Comparison of ENCODE assay signal across 9 cellular contexts in genomic region chr6:170280689-170281045, GRCh38. TPM values are rescaled to one million over a fixed set of nuclear protein-coding genes. Genes with fewer than 3 reads are reported as not detected.
DNase-seq lines count a peak whose midpoint lies in the region; ATAC-seq, FAIRE-seq and TF ChIP-seq lines count a peak whose summit lies in the region.
"Had no signal": no experiment of that assay in that cellular context is flagged by ENCODE, and none has a peak within 500 bp of the region (broad histone marks: within the 10 kb centered on the region; RNA-seq: fewer than 3 reads in every experiment).

No MANE protein-coding gene starts in this region.

- H3K27ac Mint-ChIP-seq in activated T-helper 1 cell treated with anti-CD3 and anti-CD28 coated beads, Interleukin-12 subunit alpha, Interleukin-12 subunit beta, Interleukin-2, Interleukin-4 antibody, amounts not matched to agents 30 ng/mL and 10 ng/mL and 1 ng/mL, durations not matched to agents 14 hours and 24 hours and 36 hours = no peak overlapping the region

- H3K4me1 Mint-ChIP-seq in activated T-helper 1 cell treated with anti-CD3 and anti-CD28 coated beads, Interleukin-12 subunit alpha, Interleukin-12 subunit beta, Interleukin-2, Interleukin-4 antibody, amounts not matched to agents 30 ng/mL and 10 ng/mL and 1 ng/mL, durations not matched to agents 14 hours and 24 hours and 36 hours (ENCODE audit: low read depth) = no peaks in the 10 kb centered on the region

- ATAC-seq in GM21529 (IDR thresholded peaks at IDR 0.05; ENCODE audit: unreplicated experiment) = peak; percentile 32
- ATAC-seq in GM18909 (IDR thresholded peaks at IDR 0.05; ENCODE audit: poor library complexity, unreplicated experiment) = no peak
- ATAC-seq in GM21447 (IDR thresholded peaks at IDR 0.05; ENCODE audit: unreplicated experiment) = no peak

- 0 out of 2 replicates have a peak, but pooled peaks have one; percentile 1 for TF ChIP-seq CTCF in AG10803 (conservative IDR thresholded peaks at IDR 0.05; ENCODE audit: low read length)

- H3K4me3 Mint-ChIP-seq in activated T-helper 1 cell treated with anti-CD3 and anti-CD28 coated beads, Interleukin-12 subunit alpha, Interleukin-12 subunit beta, Interleukin-2, Interleukin-4 antibody, amounts not matched to agents 30 ng/mL and 10 ng/mL and 1 ng/mL, durations not matched to agents 14 hours and 24 hours and 36 hours = peak overlapping the region; percentile 30

- no peak for FAIRE-seq in GM12892 (lab: Jason Lieb, UNC)
- FAIRE-seq: islet of Langerhans had no signal

- TF ChIP-seq POLR2A in GM12892 (IDR thresholded peaks at IDR 0.05; ENCODE audit: low read depth, low read length) = no peak

- no peaks in the 10 kb centered on the region for H3K9me3 Mint-ChIP-seq in activated T-helper 1 cell treated with anti-CD3 and anti-CD28 coated beads, Interleukin-12 subunit alpha, Interleukin-12 subunit beta, Interleukin-2, Interleukin-4 antibody, amounts not matched to agents 30 ng/mL and 10 ng/mL and 1 ng/mL, durations not matched to agents 14 hours and 24 hours and 36 hours

- peak overlapping the region; percentile 63 for H3K4me3 ChIP-seq in AG10803 (ENCODE audit: low read length)

- H3K36me3 Mint-ChIP-seq in activated T-helper 1 cell treated with anti-CD3 and anti-CD28 coated beads, Interleukin-12 subunit alpha, Interleukin-12 subunit beta, Interleukin-2, Interleukin-4 antibody, amounts not matched to agents 30 ng/mL and 10 ng/mL and 1 ng/mL, durations not matched to agents 14 hours and 24 hours and 36 hours (ENCODE audit: low read depth) = no peaks in the 10 kb centered on the region

- intact Hi-C loops in activated T-helper 1 cell treated with anti-CD3 and anti-CD28 coated beads, Interleukin-12 subunit alpha, Interleukin-12 subunit beta, Interleukin-2, Interleukin-4 antibody, amounts not matched to agents 30 ng/mL and 10 ng/mL and 1 ng/mL, durations not matched to agents 14 hours and 24 hours and 36 hours (cut with micrococcal nuclease) = no loop called here

- peaks cover 52% of the 10 kb centered on the region for H3K27me3 Mint-ChIP-seq in activated T-helper 1 cell treated with anti-CD3 and anti-CD28 coated beads, Interleukin-12 subunit alpha, Interleukin-12 subunit beta, Interleukin-2, Interleukin-4 antibody, amounts not matched to agents 30 ng/mL and 10 ng/mL and 1 ng/mL, durations not matched to agents 14 hours and 24 hours and 36 hours (ENCODE audit: insufficient read depth)

- DNase-seq in AG10803 (ENCODE audit: low read depth) (no peak), mesenteric fat pad (ENCODE audit: low spot score) (peak; percentile 59), GM12892 (ENCODE audit: insufficient read length) (no peak)
- no peak for DNase-seq in activated T-helper 1 cell treated with anti-CD3 and anti-CD28 coated beads, Interleukin-12 subunit alpha, Interleukin-12 subunit beta, Interleukin-2, Interleukin-4 antibody, amounts not matched to agents 30 ng/mL and 10 ng/mL and 1 ng/mL, durations not matched to agents 14 hours and 24 hours and 36 hours (ENCODE audit: low spot score)
- no peak for DNase-seq in activated effector memory CD4-positive, alpha-beta T cell treated with Interleukin-2 at 50 U/mL for 16 hours

RNA-seq across cellular contexts. Expression of gene DLL1, which starts 10.2 kb away (rescaled TPM):
- not detected in 2 replicates for total RNA-seq in activated T-helper 1 cell treated with anti-CD3 and anti-CD28 coated beads, Interleukin-12 subunit alpha, Interleukin-12 subunit beta, Interleukin-2, Interleukin-4 antibody, amounts not matched to agents 30 ng/mL and 10 ng/mL and 1 ng/mL, durations not matched to agents 14 hours and 24 hours and 36 hours
- total RNA-seq in mesenteric fat pad = 23.8 TPM
- polyA plus RNA-seq in GM12892 (2012; ENCODE audit: missing spikeins) = 0.17 TPM

RNA-seq across cellular contexts. Expression of gene FAM120B, which starts 25.9 kb away (rescaled TPM):
- total RNA-seq in activated T-helper 1 cell treated with anti-CD3 and anti-CD28 coated beads, Interleukin-12 subunit alpha, Interleukin-12 subunit beta, Interleukin-2, Interleukin-4 antibody, amounts not matched to agents 30 ng/mL and 10 ng/mL and 1 ng/mL, durations not matched to agents 14 hours and 24 hours and 36 hours = 18.4 TPM in 2 replicates
- 27.8 TPM for total RNA-seq in mesenteric fat pad
- polyA plus RNA-seq in GM12892 (2012; ENCODE audit: missing spikeins) = 13.7 TPM

Comparison
In these comparisons a context has a peak if more than half of its experiments do, and no peak if none do; other contexts are left out.
1. RNA of gene DLL1, which starts 10.2 kb away (total RNA-seq): 23.8 TPM in mesenteric fat pad (single experiment); not detected in activated T-helper 1 cell treated with anti-CD3 and anti-CD28 coated beads, Interleukin-12 subunit alpha, Interleukin-12 subunit beta, Interleukin-2, Interleukin-4 antibody, amounts not matched to agents 30 ng/mL and 10 ng/mL and 1 ng/mL, durations not matched to agents 14 hours and 24 hours and 36 hours; every median in the first group is over 10 times any median in the second.